ENCODE assay signal across 1 cellular context in the genomic region with DNA sequence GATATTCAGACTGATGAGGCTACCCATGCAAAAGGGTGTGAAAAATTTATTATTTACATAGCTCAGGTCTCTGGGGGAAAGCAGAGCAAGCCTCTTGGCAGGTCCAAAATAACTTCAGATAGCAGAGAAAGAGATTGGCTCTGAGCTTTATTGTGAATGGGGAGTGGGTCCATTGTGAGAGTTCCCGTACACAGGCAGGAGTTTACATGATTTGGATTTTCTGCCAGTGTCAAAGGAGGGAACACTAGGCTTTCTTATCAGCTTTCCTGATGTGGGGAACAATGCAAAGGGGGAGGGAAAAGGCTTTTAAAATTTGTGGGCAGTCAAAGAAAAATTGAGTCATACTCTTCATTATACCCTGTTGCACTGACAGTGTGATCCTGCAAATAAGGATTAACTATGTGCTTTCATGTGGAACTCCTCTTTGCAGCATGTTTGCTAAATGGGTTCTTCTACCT.
TF ChIP-seq lines count a peak whose summit lies in the region.

No MANE protein-coding gene starts in this region.

TF ChIP-seq in GM23338, 12 proteins besides CTCF, POLR2A, EP300 and RAD21:
- TF ChIP-seq ZNF331 (CRISPR knock-in tag; IDR thresholded peaks at IDR 0.05; ENCODE audit: low read depth), result no peak
- TF ChIP-seq NANOG (IDR thresholded peaks at IDR 0.05; ENCODE audit: borderline replicate concordance), result no peak
- TF ChIP-seq ZNF114 (CRISPR knock-in tag; IDR thresholded peaks at IDR 0.05), result no peak
- no peak for TF ChIP-seq EZH2 (IDR thresholded peaks at IDR 0.05; ENCODE audit: low read depth, unreplicated experiment)
- TF ChIP-seq STAT1 (IDR thresholded peaks at IDR 0.05; ENCODE audit: unreplicated experiment), result no peak
- no peak for TF ChIP-seq CREB1 (CRISPR knock-in tag; IDR thresholded peaks at IDR 0.05; ENCODE audit: low read depth)
